ENCODE assay signal across 9 cellular contexts in the genomic region with DNA sequence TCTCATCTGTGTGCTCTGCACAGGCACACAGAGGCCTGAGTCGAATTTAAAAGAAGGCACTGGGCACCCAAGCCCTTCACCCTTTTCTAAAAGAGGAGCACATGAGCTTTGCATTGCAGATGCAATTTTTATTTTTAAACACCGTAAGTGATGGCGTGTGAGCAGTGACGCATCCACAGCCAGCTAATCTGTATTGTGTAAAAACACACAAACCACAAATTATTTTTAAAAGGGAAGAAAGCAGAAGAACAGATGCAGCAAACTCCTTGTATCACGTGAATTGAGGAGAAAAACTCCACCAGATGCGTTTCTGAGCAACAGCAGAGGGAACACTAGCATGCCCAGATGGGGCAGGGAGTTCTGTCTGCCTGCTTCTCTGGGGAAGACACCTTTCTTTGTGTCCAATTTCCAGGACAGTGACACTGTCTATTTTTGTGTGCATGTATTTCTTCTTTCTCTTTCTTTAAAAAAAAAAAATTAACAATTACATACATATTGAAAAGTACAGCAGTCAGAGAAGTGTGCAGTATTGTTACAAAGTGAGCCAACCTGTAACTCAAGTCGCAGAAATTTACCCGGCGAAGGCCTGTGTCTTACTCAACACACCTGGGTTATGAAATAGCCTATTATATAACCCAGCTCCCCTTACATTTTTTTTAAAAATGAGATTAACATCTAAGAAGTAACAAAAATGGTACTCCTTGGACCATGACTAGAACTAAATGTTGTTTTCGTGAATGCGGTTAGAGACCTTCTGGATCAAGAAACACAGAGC. TPM values are rescaled to one million over a fixed set of nuclear protein-coding genes. Genes with fewer than 3 reads are reported as not detected.
DNase-seq lines count a peak whose midpoint lies in the region; ATAC-seq, FAIRE-seq and TF ChIP-seq lines count a peak whose summit lies in the region.
"Had no signal": no experiment of that assay in that cellular context is flagged by ENCODE, and none has a peak within 500 bp of the region (broad histone marks: within the 10 kb centered on the region; RNA-seq: fewer than 3 reads in every experiment).

No MANE protein-coding gene starts in this region.

- peak; percentile 86 for DNase-seq in ELR (ENCODE audit: low read depth)
- peak; percentile 85 for DNase-seq in astrocyte (ENCODE audit: low read depth)
- DNase-seq in naive thymus-derived CD4-positive, alpha-beta T cell, result no peak
- no peak for DNase-seq in SHP77 treated with DMSO at 0.1 percent for 48 hours (lab: John Stamatoyannopoulos, UW)
- no peak for DNase-seq in activated T-cell treated with anti-CD3 and anti-CD28 coated beads for 4 hours
- DNase-seq in LoVo (ENCODE audit: low spot score), result no peak
- DNase-seq in activated CD4-positive, alpha-beta T cell treated with anti-CD3 and anti-CD28 coated beads, Interleukin-2, amount 50 U/mL, for 4 hours, result no peak
- DNase-seq: NCI-H526 had no signal

- peaks cover 19% of the 10 kb centered on the region for H3K4me1 ChIP-seq in astrocyte (ENCODE audit: insufficient read depth, low read length)
- no peaks in the 10 kb centered on the region for H3K4me1 ChIP-seq in naive thymus-derived CD4-positive, alpha-beta T cell (ENCODE audit: control insufficient read depth in 2 of 2, insufficient read depth in 2 of 2, low read length in 2 of 2)

- no peak for FAIRE-seq in astrocyte (lab: Jason Lieb, UNC)

- CTCF ChIA-PET in naive thymus-derived CD4-positive, alpha-beta T cell (lab: Charles Lee), result no interaction called here

- peaks cover 3% of the 10 kb centered on the region for H3K27me3 Mint-ChIP-seq in astrocyte (ENCODE audit: low read depth, unreplicated experiment)
- H3K27me3 Mint-ChIP-seq in naive thymus-derived CD4-positive, alpha-beta T cell, result peaks cover 0 to 1% (median 0%) of the 10 kb centered on the region in 5 donors

- H3K27me3 ChIP-seq in astrocyte (ENCODE audit: insufficient read depth, low read length), result no peaks in the 10 kb centered on the region
- no peaks in the 10 kb centered on the region for H3K27me3 ChIP-seq in naive thymus-derived CD4-positive, alpha-beta T cell (ENCODE audit: control insufficient read depth in 2 of 2, insufficient read depth in 2 of 2, low read length in 2 of 2)

- H3K27ac Mint-ChIP-seq in astrocyte (ENCODE audit: unreplicated experiment), result no peak overlapping the region
- H3K27ac Mint-ChIP-seq in naive thymus-derived CD4-positive, alpha-beta T cell, result peak overlapping the region in 2 of 9 donors; percentile 30 to 54

- no peak overlapping the region for H3K4me3 Mint-ChIP-seq in astrocyte (ENCODE audit: unreplicated experiment)
- H3K4me3 Mint-ChIP-seq in naive thymus-derived CD4-positive, alpha-beta T cell, result no peak overlapping the region

- H3K36me3 Mint-ChIP-seq in astrocyte (ENCODE audit: low read depth, unreplicated experiment), result no peaks in the 10 kb centered on the region
- H3K36me3 Mint-ChIP-seq in naive thymus-derived CD4-positive, alpha-beta T cell, result peaks cover 0 to 6% (median 0%) of the 10 kb centered on the region in 5 donors

- H4K20me1 ChIP-seq in astrocyte (ENCODE audit: insufficient read depth, low read length), result no peaks in the 10 kb centered on the region

- H3K79me2 ChIP-seq in astrocyte (ENCODE audit: insufficient read depth, low read length), result no peaks in the 10 kb centered on the region

- peaks cover 3% of the 10 kb centered on the region for H3K9me3 Mint-ChIP-seq in astrocyte (ENCODE audit: unreplicated experiment)
- H3K9me3 Mint-ChIP-seq in naive thymus-derived CD4-positive, alpha-beta T cell, result peaks cover 0 to 4% (median 0%) of the 10 kb centered on the region in 11 donors

- POLR2A ChIA-PET in naive thymus-derived CD4-positive, alpha-beta T cell (lab: Charles Lee), result interaction anchor here (0.7 kb wide), 1 partner anchor 198 kb away, joined by 4 read pairs; no protein-coding TSS in a partner anchor

- H3K27ac ChIP-seq in astrocyte (ENCODE audit: low read depth, low read length), result peak overlapping the region; percentile 56
- no peak overlapping the region for H3K27ac ChIP-seq in naive thymus-derived CD4-positive, alpha-beta T cell (ENCODE audit: low read depth, low read length)

- intact Hi-C loops in naive thymus-derived CD4-positive, alpha-beta T cell (cut with micrococcal nuclease), result no loop called here

- ATAC-seq in HG03103 (IDR thresholded peaks at IDR 0.05; ENCODE audit: low read depth, unreplicated experiment), result peak; percentile 64
- ATAC-seq in naive thymus-derived CD4-positive, alpha-beta T cell, result peak; percentile 78

- peak overlapping the region; percentile 45 for H3K9ac ChIP-seq in astrocyte (ENCODE audit: low read length)

- no peak overlapping the region for H3K4me3 ChIP-seq in astrocyte (ENCODE audit: insufficient read depth, low read depth, low read length)
- no peak overlapping the region for H3K4me3 ChIP-seq in naive thymus-derived CD4-positive, alpha-beta T cell (ENCODE audit: low read length)

- H3K36me3 ChIP-seq in astrocyte (ENCODE audit: insufficient read depth, low read length), result no peaks in the 10 kb centered on the region
- H3K36me3 ChIP-seq in naive thymus-derived CD4-positive, alpha-beta T cell (ENCODE audit: control insufficient read depth in 2 of 3, insufficient read depth in 3 of 3, low read length in 3 of 3), result no peaks in the 10 kb centered on the region

- H3K4me2 ChIP-seq in astrocyte (ENCODE audit: low read length), result peak overlapping the region; percentile 60

- H2AFZ ChIP-seq in astrocyte (ENCODE audit: low read depth, low read length), result no peak overlapping the region

- H3K4me1 Mint-ChIP-seq in astrocyte (ENCODE audit: low read depth, unreplicated experiment), result peaks cover 18% of the 10 kb centered on the region
- H3K4me1 Mint-ChIP-seq in naive thymus-derived CD4-positive, alpha-beta T cell, result peaks cover 0 to 10% (median 0%) of the 10 kb centered on the region in 7 donors

- H3K9me3 ChIP-seq in astrocyte (ENCODE audit: insufficient read depth, low read depth, low read length), result no peaks in the 10 kb centered on the region
- H3K9me3 ChIP-seq in naive thymus-derived CD4-positive, alpha-beta T cell (ENCODE audit: control insufficient read depth in 2 of 3, low read length in 3 of 3), result no peaks in the 10 kb centered on the region

- TF ChIP-seq CTCF in astrocyte (IDR thresholded peaks at IDR 0.05; ENCODE audit: insufficient read depth, low read depth, low read length), result no peak

RNA-seq across cellular contexts. Expression of gene EEPD1, which starts 39.2 kb away (rescaled TPM):
- total RNA-seq in astrocyte, result 4.9 and 5.4 TPM in 2 replicates
- 10 to 100 TPM in 2 of 5 experiments, 1 to 10 TPM in 3; 2.2 to 13.2 (median 3.7) TPM for total RNA-seq in naive thymus-derived CD4-positive, alpha-beta T cell
- polyA plus RNA-seq in naive thymus-derived CD4-positive, alpha-beta T cell, result 10 to 100 TPM; 12.3 to 15.8 TPM

Comparison
In these comparisons a context has a peak if more than half of its experiments do, and no peak if none do; other contexts are left out.
1. DNase-seq: peak in ELR (single experiment) and astrocyte (single experiment); none in naive thymus-derived CD4-positive, alpha-beta T cell (0 of 9), SHP77 treated with DMSO at 0.1 percent for 48 hours (single experiment), activated T-cell treated with anti-CD3 and anti-CD28 coated beads for 4 hours (single experiment), LoVo (single experiment) and activated CD4-positive, alpha-beta T cell treated with anti-CD3 and anti-CD28 coated beads, Interleukin-2, amount 50 U/mL, for 4 hours (0 of 2).